1 cellular context compared by ENCODE assay signal in genomic region chr2:232440220-232441018, GRCh38.
TF ChIP-seq lines count a peak whose summit lies in the region.

No MANE protein-coding gene starts in this region.

TF ChIP-seq in H1, 55 proteins besides CTCF, POLR2A, EP300 and RAD21:
- 0 out of 2 replicates have a peak, but pooled peaks have one; percentile 23 for TF ChIP-seq ATF2 (IDR thresholded peaks at IDR 0.05; ENCODE audit: low read length)
- TF ChIP-seq GABPA (IDR thresholded peaks at IDR 0.05; ENCODE audit: borderline replicate concordance, insufficient read depth, low read length) = 0 out of 2 replicates have a peak, but pooled peaks have one; percentile 46
- TF ChIP-seq TBP (IDR thresholded peaks at IDR 0.05; ENCODE audit: low read depth, low read length) = peak; percentile 34; the same call in 1 of the 2 replicates
